8 cellular contexts compared by ENCODE assay signal in the genomic region with DNA sequence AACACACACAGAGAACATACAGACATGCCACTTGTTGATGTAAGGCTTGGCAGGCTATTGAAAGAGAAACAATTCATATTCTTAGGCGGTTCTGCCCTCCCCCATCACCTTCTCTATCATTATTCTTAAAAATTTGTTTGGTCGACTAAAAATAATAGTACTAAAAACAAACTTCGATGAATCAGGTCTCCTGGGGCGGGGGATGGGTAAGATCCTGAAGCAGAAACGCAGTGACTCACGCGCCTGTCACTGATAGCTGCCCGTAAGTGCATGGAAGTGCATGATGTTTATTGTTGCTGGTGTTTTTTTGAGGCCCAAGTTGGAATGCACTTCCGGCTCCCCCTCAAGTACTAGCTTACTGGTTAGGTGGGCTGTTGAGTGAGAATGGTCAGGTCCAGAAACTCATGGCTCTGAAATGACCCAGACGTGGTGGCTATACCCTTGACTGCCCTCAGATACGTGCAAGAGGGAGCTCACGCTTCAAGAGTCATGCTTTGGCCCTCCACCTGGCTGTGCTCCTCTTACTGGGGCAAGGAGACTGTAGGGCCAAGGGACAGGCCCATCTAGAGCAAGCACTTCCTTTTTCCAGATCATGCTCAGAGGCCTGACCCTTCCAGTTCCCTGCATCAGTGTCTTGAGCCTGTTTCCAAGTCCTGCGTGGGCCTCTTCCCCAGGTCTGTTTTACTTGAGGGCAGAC. TPM values are rescaled to one million over a fixed set of nuclear protein-coding genes. Genes with fewer than 3 reads are reported as not detected.
A peak's percentile ranks its signal among the peaks of the same experiment; 100 is the strongest.
DNase-seq lines count a peak whose midpoint lies in the region; FAIRE-seq and TF ChIP-seq lines count a peak whose summit lies in the region.

No MANE protein-coding gene starts in this region.

- H3K36me3 ChIP-seq in esophagus squamous epithelium: peaks cover 0 to 21% (median 0%) of the 10 kb centered on the region in 3 donors

- peak overlapping the region; percentile 63 to 76 (median 66) for H3K27ac ChIP-seq in esophagus squamous epithelium

- no peak for TF ChIP-seq CTCF in esophagus squamous epithelium (IDR thresholded peaks at IDR 0.05)

- peak; percentile 56 for DNase-seq in stimulated activated naive CD4-positive, alpha-beta T cell treated with Interleukin-2 at 50 U/mL for 16 hours (lab: John Stamatoyannopoulos, UW)
- DNase-seq in stimulated activated naive CD4-positive, alpha-beta T cell (lab: John Stamatoyannopoulos, UW): no peak
- DNase-seq in RCC 7860 (ENCODE audit: low spot score) (peak; percentile 90), esophagus squamous epithelium (lab: John Stamatoyannopoulos, UW) (no peak), stromal cell of bone marrow (ENCODE audit: low read depth) (peak; percentile 81), posterior cingulate gyrus (no peak), DMS79 (lab: John Stamatoyannopoulos, UW) (no peak)
- DNase-seq in effector CD4-positive, alpha-beta T cell: no peak

- no peaks in the 10 kb centered on the region for H3K9me3 ChIP-seq in esophagus squamous epithelium

- no peaks in the 10 kb centered on the region for H3K27me3 ChIP-seq in esophagus squamous epithelium

- intact Hi-C loops in esophagus squamous epithelium (cut with DNase I) (no loop called here), posterior cingulate gyrus (cut with DNase I) (no loop called here)

- WGBS in esophagus squamous epithelium, 2 donors: 27 to 38% methylated on average over 11 of the region's 13 CpGs

- no peak overlapping the region for H3K4me3 ChIP-seq in esophagus squamous epithelium

- no peak for TF ChIP-seq POLR2A in esophagus squamous epithelium (IDR thresholded peaks at IDR 0.05)

- peak; percentile 76 for FAIRE-seq in RCC 7860 (lab: Jason Lieb, UNC)

- H3K4me1 ChIP-seq in esophagus squamous epithelium: peaks cover 24 to 100% (median 80%) of the 10 kb centered on the region in 3 donors

RNA-seq across cellular contexts. Expression of gene SMAD3, which starts 10.9 kb away (rescaled TPM):
- total RNA-seq in esophagus squamous epithelium: 100 to 1,000 TPM in 2 of 4 donors, 10 to 100 TPM in 2; 70.8 to 134 (median 105) TPM

Comparison
In these comparisons a context has a peak if more than half of its experiments do, and no peak if none do; other contexts are left out.
1. DNase-seq: peak in stimulated activated naive CD4-positive, alpha-beta T cell treated with Interleukin-2 at 50 U/mL for 16 hours (single experiment), RCC 7860 (single experiment) and stromal cell of bone marrow (single experiment); none in stimulated activated naive CD4-positive, alpha-beta T cell (0 of 6), esophagus squamous epithelium (single experiment), effector CD4-positive, alpha-beta T cell (single experiment), posterior cingulate gyrus (0 of 10) and DMS79 (single experiment).